12 cellular contexts compared by ENCODE assay signal in the genomic region with DNA sequence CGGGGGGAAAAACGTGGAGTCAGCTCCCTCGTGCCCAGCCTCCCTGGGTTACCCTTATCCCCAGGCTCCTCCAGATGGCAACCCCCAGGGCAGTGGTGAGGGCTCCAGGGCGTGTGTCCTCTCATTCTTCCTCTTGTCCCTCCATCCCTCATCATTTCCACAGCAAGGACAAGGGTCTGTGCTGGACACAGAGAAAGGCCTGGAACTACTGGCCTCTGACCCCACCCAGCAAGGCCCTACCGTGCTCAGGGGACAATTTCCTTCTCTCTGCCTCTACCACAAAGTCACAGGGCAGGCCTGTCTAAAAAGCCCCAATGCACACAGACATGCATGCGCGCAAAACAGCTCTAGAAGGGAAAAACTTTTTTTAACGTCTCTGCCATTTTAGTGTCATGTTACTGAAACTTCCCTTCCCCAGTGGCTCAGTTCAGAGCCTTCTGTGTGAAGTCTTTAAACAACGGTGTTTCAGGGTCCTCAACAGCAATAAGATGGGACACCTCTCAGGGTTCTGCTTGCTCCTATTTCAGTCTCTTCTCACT. TPM values are rescaled to one million over a fixed set of nuclear protein-coding genes. Genes with fewer than 3 reads are reported as not detected.
DNase-seq lines count a peak whose midpoint lies in the region; ATAC-seq lines count a peak whose summit lies in the region.
"Had no signal": no experiment of that assay in that cellular context is flagged by ENCODE, and none has a peak within 500 bp of the region (broad histone marks: within the 10 kb centered on the region; RNA-seq: fewer than 3 reads in every experiment).

No MANE protein-coding gene starts in this region.

- peak overlapping the region; percentile 86 to 94 (median 90); a peak in 19 of 22 replicates for H3K9ac ChIP-seq in BLaER1 treated with 17β-estradiol and CSF1 and Interleukin-3, amounts not matched to agents 10 nM and 100 nM
- H3K9ac ChIP-seq in GM23248 = no peak overlapping the region

- no peak for DNase-seq in GM23248
- no peak for DNase-seq in activated naive CD8-positive, alpha-beta T cell treated with anti-CD3 and anti-CD28 coated beads, Interleukin-2, amount 50 U/mL, for 24 hours
- DNase-seq in natural killer cell treated with Interleukin-12 subunit alpha and Interleukin-12 subunit beta and Interleukin-15 and Interleukin-18, amount 100 ng/mL, for 72 hours (ENCODE audit: low spot score) = no peak
- DNase-seq in NCI-H146 treated with DMSO at 0.1 percent for 48 hours (lab: John Stamatoyannopoulos, UW; ENCODE audit: unreplicated experiment) = no peak
- DNase-seq in MV-4-11 (lab: John Stamatoyannopoulos, UW) = no peak
- no peak for DNase-seq in effector CD8-positive, alpha-beta T cell (lab: John Stamatoyannopoulos, UW)
- DNase-seq: DMS153, H7, NCI-H146 had no signal

- peak overlapping the region; percentile 94 for H3K27ac Mint-ChIP-seq in activated naive CD8-positive, alpha-beta T cell treated with anti-CD3 and anti-CD28 coated beads, Interleukin-2, amount 50 U/mL, for 24 hours
- H3K27ac Mint-ChIP-seq in natural killer cell treated with Interleukin-12 subunit alpha and Interleukin-12 subunit beta and Interleukin-15 and Interleukin-18, amount 100 ng/mL, for 72 hours = peak overlapping the region; percentile 74 to 93

- no peak for ATAC-seq in activated naive CD8-positive, alpha-beta T cell treated with anti-CD3 and anti-CD28 coated beads, Interleukin-2, amount 50 U/mL, for 24 hours
- ATAC-seq in natural killer cell treated with Interleukin-12 subunit alpha and Interleukin-12 subunit beta and Interleukin-15 and Interleukin-18, amount 100 ng/mL, for 72 hours = no peak
- ATAC-seq in GM18498 (IDR thresholded peaks at IDR 0.05; ENCODE audit: unreplicated experiment) = no peak

- H3K4me1 Mint-ChIP-seq in activated naive CD8-positive, alpha-beta T cell treated with anti-CD3 and anti-CD28 coated beads, Interleukin-2, amount 50 U/mL, for 24 hours = peaks cover 74% of the 10 kb centered on the region
- peaks cover 63 to 64% of the 10 kb centered on the region in 2 donors for H3K4me1 Mint-ChIP-seq in natural killer cell treated with Interleukin-12 subunit alpha and Interleukin-12 subunit beta and Interleukin-15 and Interleukin-18, amount 100 ng/mL, for 72 hours (ENCODE audit: low read depth in 2 of 2)

- H3K27me3 ChIP-seq in BLaER1 treated with 17β-estradiol and CSF1 and Interleukin-3, amounts not matched to agents 10 nM and 100 nM = no peaks in the 10 kb centered on the region
- no peaks in the 10 kb centered on the region for H3K27me3 ChIP-seq in GM23248 (replicated peaks; ENCODE audit: insufficient read depth)

- H3K9me3 Mint-ChIP-seq in activated naive CD8-positive, alpha-beta T cell treated with anti-CD3 and anti-CD28 coated beads, Interleukin-2, amount 50 U/mL, for 24 hours = no peaks in the 10 kb centered on the region
- H3K9me3 Mint-ChIP-seq in natural killer cell treated with Interleukin-12 subunit alpha and Interleukin-12 subunit beta and Interleukin-15 and Interleukin-18, amount 100 ng/mL, for 72 hours = no peaks in the 10 kb centered on the region

- peak overlapping the region in 4 of 10 experiments; percentile 3 to 91 (median 82); a peak in 4 of 20 replicates for H3K4me3 ChIP-seq in BLaER1 treated with 17β-estradiol and CSF1 and Interleukin-3, amounts not matched to agents 10 nM and 100 nM
- H3K4me3 ChIP-seq in GM23248 = no peak overlapping the region

- H3K79me2 ChIP-seq in GM23248 (ENCODE audit: insufficient read depth) = peaks cover 44% of the 10 kb centered on the region

- peak overlapping the region; percentile 95; the same call in 1 of the 2 replicates for H2AFZ ChIP-seq in GM23248

- H3K9me3 ChIP-seq in BLaER1 treated with 17β-estradiol and CSF1 and Interleukin-3, amounts not matched to agents 10 nM and 100 nM (replicated peaks in 1 of 11) = no peaks in the 10 kb centered on the region
- H3K9me3 ChIP-seq in GM23248 (ENCODE audit: low read depth) = no peaks in the 10 kb centered on the region

- peaks cover 45% of the 10 kb centered on the region for H3K36me3 Mint-ChIP-seq in activated naive CD8-positive, alpha-beta T cell treated with anti-CD3 and anti-CD28 coated beads, Interleukin-2, amount 50 U/mL, for 24 hours (ENCODE audit: low read depth)
- H3K36me3 Mint-ChIP-seq in natural killer cell treated with Interleukin-12 subunit alpha and Interleukin-12 subunit beta and Interleukin-15 and Interleukin-18, amount 100 ng/mL, for 72 hours = peaks cover 20% of the 10 kb centered on the region

- H3K4me3 Mint-ChIP-seq in activated naive CD8-positive, alpha-beta T cell treated with anti-CD3 and anti-CD28 coated beads, Interleukin-2, amount 50 U/mL, for 24 hours = peak overlapping the region; percentile 81
- H3K4me3 Mint-ChIP-seq in natural killer cell treated with Interleukin-12 subunit alpha and Interleukin-12 subunit beta and Interleukin-15 and Interleukin-18, amount 100 ng/mL, for 72 hours = peak overlapping the region; percentile 79

- peaks cover 48 to 94% (median 85%) of the 10 kb centered on the region in 11 experiments for H4K20me1 ChIP-seq in BLaER1 treated with 17β-estradiol and CSF1 and Interleukin-3, amounts not matched to agents 10 nM and 100 nM
- no peaks in the 10 kb centered on the region for H4K20me1 ChIP-seq in GM23248 (ENCODE audit: insufficient read depth)

- H3K4me2 ChIP-seq in BLaER1 treated with 17β-estradiol and CSF1 and Interleukin-3, amounts not matched to agents 10 nM and 100 nM = peak overlapping the region; percentile 92 to 99 (median 97)
- H3K4me2 ChIP-seq in GM23248 (ENCODE audit: unreplicated experiment) = no peak overlapping the region

- WGBS in GM23248 (ENCODE audit: low coverage in 1 of 2, low lambda C conversion rate in 2 of 2, missing lambda C conversion rate in 2 of 2), 2 experiments = 89 to 92% methylated on average over 9 of the region's 9 CpGs

- H3K27me3 Mint-ChIP-seq in activated naive CD8-positive, alpha-beta T cell treated with anti-CD3 and anti-CD28 coated beads, Interleukin-2, amount 50 U/mL, for 24 hours = no peaks in the 10 kb centered on the region
- no peaks in the 10 kb centered on the region for H3K27me3 Mint-ChIP-seq in natural killer cell treated with Interleukin-12 subunit alpha and Interleukin-12 subunit beta and Interleukin-15 and Interleukin-18, amount 100 ng/mL, for 72 hours

- in situ Hi-C loops in GM23248 (cut with MboI) = no loop called here

- H3K9me2 ChIP-seq in GM23248 (ENCODE audit: insufficient read depth) = no peaks in the 10 kb centered on the region

- H3K36me3 ChIP-seq in BLaER1 treated with 17β-estradiol and CSF1 and Interleukin-3, amounts not matched to agents 10 nM and 100 nM = peaks cover 57 to 77% (median 67%) of the 10 kb centered on the region in 11 experiments
- H3K36me3 ChIP-seq in GM23248 (ENCODE audit: low read depth) = peaks cover 10% of the 10 kb centered on the region

- peaks cover 37% of the 10 kb centered on the region for H3F3A ChIP-seq in GM23248 (ENCODE audit: insufficient read depth)

- peaks cover 77 to 91% (median 86%) of the 10 kb centered on the region in 10 experiments for H3K4me1 ChIP-seq in BLaER1 treated with 17β-estradiol and CSF1 and Interleukin-3, amounts not matched to agents 10 nM and 100 nM
- H3K4me1 ChIP-seq in GM23248 (ENCODE audit: insufficient read depth) = peaks cover 16% of the 10 kb centered on the region

- peak overlapping the region in 10 of 11 experiments; percentile 86 to 93 (median 90); a peak in 18 of 22 replicates for H3K27ac ChIP-seq in BLaER1 treated with 17β-estradiol and CSF1 and Interleukin-3, amounts not matched to agents 10 nM and 100 nM
- H3K27ac ChIP-seq in GM23248 = no peak overlapping the region

RNA-seq across cellular contexts. Expression of a gene that starts 1.1 kb away (rescaled TPM):
- 106 and 114 TPM in 2 replicates for total RNA-seq in GM23248 (2014; rRNA removed; shearing (Covaris generic))
- 101 and 103 TPM in 2 replicates for polyA plus RNA-seq in GM23248 (2016; fragmentation: Nextera tagmentation; extraction: Ambion mirVana)
- total RNA-seq in natural killer cell treated with Interleukin-12 subunit alpha and Interleukin-12 subunit beta and Interleukin-15 and Interleukin-18, amount 100 ng/mL, for 72 hours = 10 to 100 TPM; 34.6 to 39.4 TPM

RNA-seq across cellular contexts. Expression of a gene that starts 7.0 kb away (rescaled TPM):
- 2.3 and 6.3 TPM in 2 replicates for total RNA-seq in GM23248 (2014; rRNA removed; shearing (Covaris generic))
- 3.5 and 4.5 TPM in 2 replicates for polyA plus RNA-seq in GM23248 (2016; fragmentation: Nextera tagmentation; extraction: Ambion mirVana)
- 10 to 100 TPM; 24.1 to 26.1 TPM for total RNA-seq in natural killer cell treated with Interleukin-12 subunit alpha and Interleukin-12 subunit beta and Interleukin-15 and Interleukin-18, amount 100 ng/mL, for 72 hours

RNA-seq across cellular contexts. Expression of a gene that starts 11.5 kb away (rescaled TPM):
- total RNA-seq in GM23248 (2014; rRNA removed; shearing (Covaris generic)) = 686 and 732 TPM in 2 replicates
- 392 and 395 TPM in 2 replicates for polyA plus RNA-seq in GM23248 (2016; fragmentation: Nextera tagmentation; extraction: Ambion mirVana)
- 1,000 to 10,000 TPM; 1,035 to 1,696 TPM for total RNA-seq in natural killer cell treated with Interleukin-12 subunit alpha and Interleukin-12 subunit beta and Interleukin-15 and Interleukin-18, amount 100 ng/mL, for 72 hours

RNA-seq across cellular contexts. Expression of a gene that starts 11.9 kb away (rescaled TPM):
- total RNA-seq in GM23248 (2014; rRNA removed; shearing (Covaris generic)) = not detected in 2 replicates
- polyA plus RNA-seq in GM23248 (2016; fragmentation: Nextera tagmentation; extraction: Ambion mirVana) = not detected in 2 replicates
- total RNA-seq in natural killer cell treated with Interleukin-12 subunit alpha and Interleukin-12 subunit beta and Interleukin-15 and Interleukin-18, amount 100 ng/mL, for 72 hours = not detected
- total RNA-seq: glomerular endothelial cell had no signal

RNA-seq across cellular contexts. Expression of a gene that starts 35.0 kb away (rescaled TPM):
- total RNA-seq in GM23248 (2014; rRNA removed; shearing (Covaris generic)) = 12.2 and 17.1 TPM in 2 replicates
- polyA plus RNA-seq in GM23248 (2016; fragmentation: Nextera tagmentation; extraction: Ambion mirVana) = 18.4 and 19.2 TPM in 2 replicates
- 10 to 100 TPM; 25.1 to 95.6 TPM for total RNA-seq in natural killer cell treated with Interleukin-12 subunit alpha and Interleukin-12 subunit beta and Interleukin-15 and Interleukin-18, amount 100 ng/mL, for 72 hours
